Comparison of ENCODE assay signal across 2 cellular contexts in the genomic region with DNA sequence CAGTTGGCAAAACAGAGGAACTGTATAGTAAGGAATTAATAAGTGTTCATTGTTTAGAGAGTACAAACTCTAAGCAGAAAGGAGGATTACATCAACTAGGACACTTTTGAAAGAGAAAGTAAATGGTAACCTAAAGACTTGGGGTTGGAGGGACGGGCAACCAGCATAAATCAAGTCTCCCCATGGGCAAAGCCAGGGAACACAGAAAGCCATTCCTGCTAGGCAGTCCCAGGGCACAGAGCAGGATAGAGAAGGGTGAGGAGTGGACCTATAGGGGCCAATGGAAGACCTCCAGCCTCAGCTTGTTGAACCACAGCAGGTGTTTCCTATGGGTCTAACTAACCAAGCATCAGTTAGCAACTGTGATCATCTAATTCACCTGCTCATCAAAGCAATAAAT.
TF ChIP-seq lines count a peak whose summit lies in the region.

No MANE protein-coding gene starts in this region.

TF ChIP-seq in HepG2, 621 proteins besides CTCF, POLR2A, EP300 and RAD21 (continued from another document):
- TF ChIP-seq ZNF746 (CRISPR knock-in tag; IDR thresholded peaks at IDR 0.05) (no peak), ZMAT3 (CRISPR knock-in tag; conservative IDR thresholded peaks at IDR 0.05) (no peak), BRCA1 (CRISPR knock-in tag; IDR thresholded peaks at IDR 0.05) (no peak), TCF7L2 (IDR thresholded peaks at IDR 0.05; ENCODE audit: low read depth, low read length) (no peak), BHLHE40 (IDR thresholded peaks at IDR 0.05; ENCODE audit: low read length) (no peak), KLF12 (CRISPR knock-in tag; IDR thresholded peaks at IDR 0.05; ENCODE audit: borderline replicate concordance) (no peak), EED (CRISPR knock-in tag; IDR thresholded peaks at IDR 0.05) (no peak), ZNF614 (CRISPR knock-in tag; IDR thresholded peaks at IDR 0.05; ENCODE audit: borderline replicate concordance) (no peak)
- TF ChIP-seq, protein P1, sequence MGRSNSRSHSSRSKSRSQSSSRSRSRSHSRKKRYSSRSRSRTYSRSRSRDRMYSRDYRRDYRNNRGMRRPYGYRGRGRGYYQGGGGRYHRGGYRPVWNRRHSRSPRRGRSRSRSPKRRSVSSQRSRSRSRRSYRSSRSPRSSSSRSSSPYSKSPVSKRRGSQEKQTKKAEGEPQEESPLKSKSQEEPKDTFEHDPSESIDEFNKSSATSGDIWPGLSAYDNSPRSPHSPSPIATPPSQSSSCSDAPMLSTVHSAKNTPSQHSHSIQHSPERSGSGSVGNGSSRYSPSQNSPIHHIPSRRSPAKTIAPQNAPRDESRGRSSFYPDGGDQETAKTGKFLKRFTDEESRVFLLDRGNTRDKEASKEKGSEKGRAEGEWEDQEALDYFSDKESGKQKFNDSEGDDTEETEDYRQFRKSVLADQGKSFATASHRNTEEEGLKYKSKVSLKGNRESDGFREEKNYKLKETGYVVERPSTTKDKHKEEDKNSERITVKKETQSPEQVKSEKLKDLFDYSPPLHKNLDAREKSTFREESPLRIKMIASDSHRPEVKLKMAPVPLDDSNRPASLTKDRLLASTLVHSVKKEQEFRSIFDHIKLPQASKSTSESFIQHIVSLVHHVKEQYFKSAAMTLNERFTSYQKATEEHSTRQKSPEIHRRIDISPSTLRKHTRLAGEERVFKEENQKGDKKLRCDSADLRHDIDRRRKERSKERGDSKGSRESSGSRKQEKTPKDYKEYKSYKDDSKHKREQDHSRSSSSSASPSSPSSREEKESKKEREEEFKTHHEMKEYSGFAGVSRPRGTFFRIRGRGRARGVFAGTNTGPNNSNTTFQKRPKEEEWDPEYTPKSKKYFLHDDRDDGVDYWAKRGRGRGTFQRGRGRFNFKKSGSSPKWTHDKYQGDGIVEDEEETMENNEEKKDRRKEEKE (IDR thresholded peaks at IDR 0.05), result no peak
- TF ChIP-seq, protein P2, sequence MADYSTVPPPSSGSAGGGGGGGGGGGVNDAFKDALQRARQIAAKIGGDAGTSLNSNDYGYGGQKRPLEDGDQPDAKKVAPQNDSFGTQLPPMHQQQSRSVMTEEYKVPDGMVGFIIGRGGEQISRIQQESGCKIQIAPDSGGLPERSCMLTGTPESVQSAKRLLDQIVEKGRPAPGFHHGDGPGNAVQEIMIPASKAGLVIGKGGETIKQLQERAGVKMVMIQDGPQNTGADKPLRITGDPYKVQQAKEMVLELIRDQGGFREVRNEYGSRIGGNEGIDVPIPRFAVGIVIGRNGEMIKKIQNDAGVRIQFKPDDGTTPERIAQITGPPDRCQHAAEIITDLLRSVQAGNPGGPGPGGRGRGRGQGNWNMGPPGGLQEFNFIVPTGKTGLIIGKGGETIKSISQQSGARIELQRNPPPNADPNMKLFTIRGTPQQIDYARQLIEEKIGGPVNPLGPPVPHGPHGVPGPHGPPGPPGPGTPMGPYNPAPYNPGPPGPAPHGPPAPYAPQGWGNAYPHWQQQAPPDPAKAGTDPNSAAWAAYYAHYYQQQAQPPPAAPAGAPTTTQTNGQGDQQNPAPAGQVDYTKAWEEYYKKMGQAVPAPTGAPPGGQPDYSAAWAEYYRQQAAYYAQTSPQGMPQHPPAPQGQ (CRISPR knock-in tag; IDR thresholded peaks at IDR 0.05; ENCODE audit: borderline replicate concordance), result no peak
- TF ChIP-seq, protein P3, sequence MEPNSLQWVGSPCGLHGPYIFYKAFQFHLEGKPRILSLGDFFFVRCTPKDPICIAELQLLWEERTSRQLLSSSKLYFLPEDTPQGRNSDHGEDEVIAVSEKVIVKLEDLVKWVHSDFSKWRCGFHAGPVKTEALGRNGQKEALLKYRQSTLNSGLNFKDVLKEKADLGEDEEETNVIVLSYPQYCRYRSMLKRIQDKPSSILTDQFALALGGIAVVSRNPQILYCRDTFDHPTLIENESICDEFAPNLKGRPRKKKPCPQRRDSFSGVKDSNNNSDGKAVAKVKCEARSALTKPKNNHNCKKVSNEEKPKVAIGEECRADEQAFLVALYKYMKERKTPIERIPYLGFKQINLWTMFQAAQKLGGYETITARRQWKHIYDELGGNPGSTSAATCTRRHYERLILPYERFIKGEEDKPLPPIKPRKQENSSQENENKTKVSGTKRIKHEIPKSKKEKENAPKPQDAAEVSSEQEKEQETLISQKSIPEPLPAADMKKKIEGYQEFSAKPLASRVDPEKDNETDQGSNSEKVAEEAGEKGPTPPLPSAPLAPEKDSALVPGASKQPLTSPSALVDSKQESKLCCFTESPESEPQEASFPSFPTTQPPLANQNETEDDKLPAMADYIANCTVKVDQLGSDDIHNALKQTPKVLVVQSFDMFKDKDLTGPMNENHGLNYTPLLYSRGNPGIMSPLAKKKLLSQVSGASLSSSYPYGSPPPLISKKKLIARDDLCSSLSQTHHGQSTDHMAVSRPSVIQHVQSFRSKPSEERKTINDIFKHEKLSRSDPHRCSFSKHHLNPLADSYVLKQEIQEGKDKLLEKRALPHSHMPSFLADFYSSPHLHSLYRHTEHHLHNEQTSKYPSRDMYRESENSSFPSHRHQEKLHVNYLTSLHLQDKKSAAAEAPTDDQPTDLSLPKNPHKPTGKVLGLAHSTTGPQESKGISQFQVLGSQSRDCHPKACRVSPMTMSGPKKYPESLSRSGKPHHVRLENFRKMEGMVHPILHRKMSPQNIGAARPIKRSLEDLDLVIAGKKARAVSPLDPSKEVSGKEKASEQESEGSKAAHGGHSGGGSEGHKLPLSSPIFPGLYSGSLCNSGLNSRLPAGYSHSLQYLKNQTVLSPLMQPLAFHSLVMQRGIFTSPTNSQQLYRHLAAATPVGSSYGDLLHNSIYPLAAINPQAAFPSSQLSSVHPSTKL (CRISPR knock-in tag; IDR thresholded peaks at IDR 0.05), result no peak
- TF ChIP-seq, protein P4, sequence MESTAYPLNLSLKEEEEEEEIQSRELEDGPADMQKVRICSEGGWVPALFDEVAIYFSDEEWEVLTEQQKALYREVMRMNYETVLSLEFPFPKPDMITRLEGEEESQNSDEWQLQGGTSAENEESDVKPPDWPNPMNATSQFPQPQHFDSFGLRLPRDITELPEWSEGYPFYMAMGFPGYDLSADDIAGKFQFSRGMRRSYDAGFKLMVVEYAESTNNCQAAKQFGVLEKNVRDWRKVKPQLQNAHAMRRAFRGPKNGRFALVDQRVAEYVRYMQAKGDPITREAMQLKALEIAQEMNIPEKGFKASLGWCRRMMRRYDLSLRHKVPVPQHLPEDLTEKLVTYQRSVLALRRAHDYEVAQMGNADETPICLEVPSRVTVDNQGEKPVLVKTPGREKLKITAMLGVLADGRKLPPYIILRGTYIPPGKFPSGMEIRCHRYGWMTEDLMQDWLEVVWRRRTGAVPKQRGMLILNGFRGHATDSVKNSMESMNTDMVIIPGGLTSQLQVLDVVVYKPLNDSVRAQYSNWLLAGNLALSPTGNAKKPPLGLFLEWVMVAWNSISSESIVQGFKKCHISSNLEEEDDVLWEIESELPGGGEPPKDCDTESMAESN (CRISPR knock-in tag; conservative IDR thresholded peaks at IDR 0.05), result no peak

TF ChIP-seq in HEK293T, 16 proteins besides CTCF, POLR2A, EP300 and RAD21 (continued from another document):
- TF ChIP-seq CTBP1 (IDR thresholded peaks at IDR 0.05; ENCODE audit: borderline replicate concordance), result no peak
- TF ChIP-seq FOXA1 (IDR thresholded peaks at IDR 0.05), result no peak
- no peak for TF ChIP-seq SUZ12 (IDR thresholded peaks at IDR 0.05)
- no peak for TF ChIP-seq ARNT (IDR thresholded peaks at IDR 0.05)
- TF ChIP-seq BHLHE40 (IDR thresholded peaks at IDR 0.05; ENCODE audit: borderline replicate concordance), result no peak
- TF ChIP-seq FOXK2 (IDR thresholded peaks at IDR 0.05), result no peak
- TF ChIP-seq ELF4 (IDR thresholded peaks at IDR 0.05), result no peak
- no peak for TF ChIP-seq ZNF384 (IDR thresholded peaks at IDR 0.05)
- TF ChIP-seq, protein P5, sequence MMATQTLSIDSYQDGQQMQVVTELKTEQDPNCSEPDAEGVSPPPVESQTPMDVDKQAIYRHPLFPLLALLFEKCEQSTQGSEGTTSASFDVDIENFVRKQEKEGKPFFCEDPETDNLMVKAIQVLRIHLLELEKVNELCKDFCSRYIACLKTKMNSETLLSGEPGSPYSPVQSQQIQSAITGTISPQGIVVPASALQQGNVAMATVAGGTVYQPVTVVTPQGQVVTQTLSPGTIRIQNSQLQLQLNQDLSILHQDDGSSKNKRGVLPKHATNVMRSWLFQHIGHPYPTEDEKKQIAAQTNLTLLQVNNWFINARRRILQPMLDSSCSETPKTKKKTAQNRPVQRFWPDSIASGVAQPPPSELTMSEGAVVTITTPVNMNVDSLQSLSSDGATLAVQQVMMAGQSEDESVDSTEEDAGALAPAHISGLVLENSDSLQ (IDR thresholded peaks at IDR 0.05), result no peak
- TF ChIP-seq LEF1 (IDR thresholded peaks at IDR 0.05; ENCODE audit: borderline replicate concordance), result no peak
- no peak for TF ChIP-seq TARDBP (IDR thresholded peaks at IDR 0.05)
- TF ChIP-seq FOXM1 (IDR thresholded peaks at IDR 0.05; ENCODE audit: borderline replicate concordance), result no peak
- TF ChIP-seq HDGF (IDR thresholded peaks at IDR 0.05; ENCODE audit: borderline replicate concordance), result no peak
- TF ChIP-seq SP1 (IDR thresholded peaks at IDR 0.05), result no peak
- no peak for TF ChIP-seq NFRKB (IDR thresholded peaks at IDR 0.05)
